Comparison of ENCODE assay signal across 7 cellular contexts in genomic region chr22:20430641-20431519, GRCh38. TPM values are rescaled to one million over a fixed set of nuclear protein-coding genes. Genes with fewer than 3 reads are reported as not detected.
A peak's percentile ranks its signal among the peaks of the same experiment; 100 is the strongest.
DNase-seq lines count a peak whose midpoint lies in the region; ATAC-seq and TF ChIP-seq lines count a peak whose summit lies in the region.

No MANE protein-coding gene starts in this region.

- no peaks in the 10 kb centered on the region for H3K36me3 ChIP-seq in body of pancreas (replicated peaks in 1 of 2; ENCODE audit: insufficient read depth in 1 of 2, low read depth in 2 of 2)

- H3K27ac ChIP-seq in HL-60 (replicated peaks) = no peak overlapping the region
- no peak overlapping the region for H3K27ac ChIP-seq in body of pancreas

- TF ChIP-seq CTCF in HL-60 (IDR thresholded peaks at IDR 0.05; ENCODE audit: insufficient read depth, low read length) = no peak
- TF ChIP-seq CTCF in body of pancreas (IDR thresholded peaks at IDR 0.05) = peak in 6 of 7 experiments; percentile 22 to 53 (median 40)

- peaks cover 71% of the 10 kb centered on the region for H3K27me3 ChIP-seq in HL-60 (ENCODE audit: insufficient read depth, poor library complexity, severe bottlenecking)
- H3K27me3 ChIP-seq in body of pancreas = peaks cover 0 to 18% of the 10 kb centered on the region in 2 donors

- no peak for TF ChIP-seq POLR2A in body of pancreas (IDR thresholded peaks at IDR 0.05)

- peak overlapping the region; percentile 27 for H3K4me3 ChIP-seq in HL-60 (replicated peaks; ENCODE audit: insufficient read depth, low read length)
- H3K4me3 ChIP-seq in body of pancreas = no peak overlapping the region

- intact Hi-C loops in body of pancreas (cut with DNase I) (no loop called here), left colon (cut with DNase I, micrococcal nuclease) (no loop called here)

- peak; percentile 60 to 70 for DNase-seq in HL-60 (ENCODE audit: low read depth in 1 of 2, low spot score in 1 of 2)
- DNase-seq in SW480 (ENCODE audit: low spot score) = peak; percentile 78
- DNase-seq in body of pancreas = peak; percentile 54 to 67 (median 60)
- DNase-seq in left colon = peak; percentile 40 to 69
- DNase-seq in stimulated activated CD8-positive, alpha-beta memory T cell treated with anti-CD3 and anti-CD28 coated beads, Interleukin-12 subunit alpha, Interleukin-12 subunit beta, amount 100 ng/mL, for 4 hours (ENCODE audit: low read depth) = peak; percentile 22
- no peak for DNase-seq in NCI-H510A (lab: John Stamatoyannopoulos, UW)
- DNase-seq in DMS153 treated with DMSO at 0.1 percent for 48 hours (lab: John Stamatoyannopoulos, UW; ENCODE audit: unreplicated experiment) = no peak

- H3K9me3 ChIP-seq in body of pancreas = no peaks in the 10 kb centered on the region

- peaks cover 33% of the 10 kb centered on the region for H3K4me1 ChIP-seq in body of pancreas

- 8% methylated on average over 68 of the region's 106 CpGs; no CpG with 5 or more reads in 1 of the 2 donors for WGBS in body of pancreas, 2 donors

- ATAC-seq in body of pancreas = peak; percentile 66
- peak; percentile 77 for ATAC-seq in left colon

RNA-seq across cellular contexts. Expression of gene SCARF2, which starts 6.7 kb away (rescaled TPM):
- total RNA-seq in body of pancreas = 10 to 100 TPM in 1 of 2 donors, 1 to 10 TPM in 1; 9.9 to 13.5 TPM
- 1 to 10 TPM; 1.8 to 3.2 TPM for total RNA-seq in left colon

RNA-seq across cellular contexts. Expression of gene ZNF74, which starts 36.9 kb away (rescaled TPM):
- total RNA-seq in body of pancreas = 10 to 100 TPM in 1 of 2 donors, 1 to 10 TPM in 1; 7.3 to 10.4 TPM
- total RNA-seq in left colon = 1 to 10 TPM; 5.5 to 7.2 TPM

Comparison
In these comparisons a context has a peak if more than half of its experiments do, and no peak if none do; other contexts are left out.
1. DNase-seq: peak in HL-60 (2 of 2), SW480 (single experiment), body of pancreas (4 of 4), left colon (2 of 2) and stimulated activated CD8-positive, alpha-beta memory T cell treated with anti-CD3 and anti-CD28 coated beads, Interleukin-12 subunit alpha, Interleukin-12 subunit beta, amount 100 ng/mL, for 4 hours (single experiment); none in NCI-H510A (single experiment) and DMS153 treated with DMSO at 0.1 percent for 48 hours (single experiment).